Comparison of ENCODE assay signal across 8 cellular contexts in the genomic region with DNA sequence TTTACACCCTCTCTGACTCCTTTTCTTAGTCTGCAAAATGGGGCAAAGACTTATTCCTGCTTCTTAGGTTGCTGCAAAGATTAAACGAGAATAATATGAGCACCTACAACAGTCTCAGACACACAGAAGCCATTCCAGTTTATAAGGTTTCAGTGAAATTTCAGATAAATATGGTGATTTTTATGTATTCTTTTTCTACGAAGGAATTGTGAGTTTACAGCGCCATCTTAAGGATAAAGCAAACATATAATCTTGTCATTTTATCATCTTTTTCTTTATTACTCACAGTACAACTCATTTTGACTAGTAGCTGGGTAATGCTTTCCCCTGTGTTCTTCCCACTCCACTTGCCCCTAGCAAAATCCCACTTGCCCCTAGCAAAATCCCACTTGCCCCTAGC. TPM values are rescaled to one million over a fixed set of nuclear protein-coding genes. Genes with fewer than 3 reads are reported as not detected.
DNase-seq lines count a peak whose midpoint lies in the region; ATAC-seq, FAIRE-seq and TF ChIP-seq lines count a peak whose summit lies in the region.

No MANE protein-coding gene starts in this region.

- no peak for TF ChIP-seq RAD21 in HepG2 (CRISPR knock-in tag; IDR thresholded peaks at IDR 0.05)

- in situ Hi-C loops in HepG2 (cut with HindIII; ENCODE audit: extremely low pct_ligation_motif_present, low pct_unique_long_range_greater_than_20kb), result no loop called here

- H3K27ac ChIP-seq in HepG2 (ENCODE audit: extremely low read length, insufficient read depth, low read length) (no peak overlapping the region), right lobe of liver (no peak overlapping the region)

- peaks cover 13% of the 10 kb centered on the region; the same call in 1 of the 2 replicates for H3K4me1 ChIP-seq in HepG2 (ENCODE audit: insufficient read depth, low read length)
- H3K4me1 ChIP-seq in right lobe of liver, result peaks cover 0 to 13% (median 0%) of the 10 kb centered on the region in 4 donors

- peak; percentile 47 for TF ChIP-seq CTCF in HepG2 (CRISPR knock-in tag; IDR thresholded peaks at IDR 0.05)
- peak in 1 of 4 donors; percentile 19 for TF ChIP-seq CTCF in right lobe of liver (IDR thresholded peaks at IDR 0.05)
- TF ChIP-seq CTCF in glutamatergic neuron (IDR thresholded peaks at IDR 0.05; ENCODE audit: partially characterized antibody, unreplicated experiment), result peak; percentile 12

- TF ChIP-seq EP300 in HepG2 (IDR thresholded peaks at IDR 0.05; ENCODE audit: low read depth in 2 of 2, low read length in 2 of 2) (no peak), HepG2 (CRISPR knock-in tag; IDR thresholded peaks at IDR 0.05; ENCODE audit: borderline replicate concordance) (no peak)

- no peaks in the 10 kb centered on the region for H4K20me1 ChIP-seq in HepG2 (ENCODE audit: insufficient read depth, low read length)

- DNase-seq in HepG2 (ENCODE audit: low spot score), result no peak
- DNase-seq in right lobe of liver, result no peak
- DNase-seq in RPMI7951 (ENCODE audit: low read depth), result peak; percentile 23
- DNase-seq in glutamatergic neuron, result no peak
- no peak for DNase-seq in NCI-H1436 (lab: John Stamatoyannopoulos, UW)
- DNase-seq in left colon, result no peak

- no TSS peak for BruUV-seq in HepG2 (replicated peaks; lab: Mats Ljungman, UMichigan)

- CTCF ChIA-PET in HepG2 (lab: Yijun Ruan, JAX; ENCODE audit: low intra/inter-chr PET ratio, low total read pairs), result interaction anchor here (1.1 kb wide), 1 partner anchor 258 kb away, joined by 3 read pairs; no protein-coding TSS in a partner anchor

- no peaks in the 10 kb centered on the region for H3K9me3 ChIP-seq in HepG2 (ENCODE audit: low read length)
- H3K9me3 ChIP-seq in right lobe of liver, result no peaks in the 10 kb centered on the region

- POLR2A ChIA-PET in HepG2 (lab: Yijun Ruan, JAX), result no interaction called here

- TF ChIP-seq POLR2A in HepG2 (IDR thresholded peaks at IDR 0.05; ENCODE audit: insufficient read depth in 1 of 2, low read depth in 2 of 2, low read length in 2 of 2), result no peak
- no peak for TF ChIP-seq POLR2A in right lobe of liver (IDR thresholded peaks at IDR 0.05)

- ATAC-seq in HepG2 (no peak), right lobe of liver (no peak), left colon (no peak), GM19455 (IDR thresholded peaks at IDR 0.05; ENCODE audit: unreplicated experiment) (no peak), HG02970 (IDR thresholded peaks at IDR 0.05; ENCODE audit: low FRiP score, unreplicated experiment) (no peak)

- H3K9me3 Mint-ChIP-seq in glutamatergic neuron (ENCODE audit: unreplicated experiment), result peaks cover 2% of the 10 kb centered on the region

- H3K36me3 ChIP-seq in HepG2 (replicated peaks in 1 of 2; ENCODE audit: control insufficient read depth in 1 of 2, insufficient read depth in 2 of 2, low read length in 2 of 2) (no peaks in the 10 kb centered on the region), right lobe of liver (no peaks in the 10 kb centered on the region)

- H3K27me3 ChIP-seq in HepG2 (ENCODE audit: control insufficient read depth in 1 of 2, insufficient read depth in 2 of 2, low read length in 2 of 2), result no peaks in the 10 kb centered on the region
- no peaks in the 10 kb centered on the region for H3K27me3 ChIP-seq in right lobe of liver

- no peak overlapping the region for H3K9ac ChIP-seq in HepG2 (ENCODE audit: insufficient read depth, low read depth, low read length)

- H3K4me1 Mint-ChIP-seq in glutamatergic neuron (ENCODE audit: low read depth, unreplicated experiment), result peaks cover 4% of the 10 kb centered on the region

- no peak overlapping the region for H3K4me3 ChIP-seq in HepG2 (replicated peaks in 1 of 3; ENCODE audit: insufficient read depth in 1 of 3, low read depth in 2 of 3, low read length in 3 of 3)
- no peak overlapping the region for H3K4me3 ChIP-seq in right lobe of liver

- no peak overlapping the region for H3K27ac Mint-ChIP-seq in glutamatergic neuron (ENCODE audit: unreplicated experiment)

- peaks cover 6% of the 10 kb centered on the region for H3K27me3 Mint-ChIP-seq in glutamatergic neuron (ENCODE audit: unreplicated experiment)

- FAIRE-seq in HepG2 (lab: Jason Lieb, UNC), result no peak

- no peaks in the 10 kb centered on the region for H3K79me2 ChIP-seq in HepG2 (ENCODE audit: insufficient read depth, low read length)

- intact Hi-C loops in HepG2 (cut with micrococcal nuclease; ENCODE audit: unreplicated experiment) (loop anchor here (1.0 to 5.0 kb wide), 2 partner anchors 117 to 257 kb away; no protein-coding TSS in a partner anchor), right lobe of liver (cut with DNase I) (no loop called here), left colon (cut with DNase I, micrococcal nuclease) (no loop called here)

- H3K4me2 ChIP-seq in HepG2 (ENCODE audit: low read depth, low read length), result no peak overlapping the region

- peaks cover 7% of the 10 kb centered on the region for H3K36me3 Mint-ChIP-seq in glutamatergic neuron (ENCODE audit: unreplicated experiment)

- 91% methylated on average over 3 of the region's 3 CpGs for WGBS in HepG2 (ENCODE audit: low lambda C conversion rate)
- WGBS in right lobe of liver (ENCODE audit: insufficient coverage, low coverage, low lambda C conversion rate, missing lambda C conversion rate), result 59% methylated on average over 3 of the region's 3 CpGs

- H2AFZ ChIP-seq in HepG2 (ENCODE audit: low read length), result no peak overlapping the region

- H3K4me3 Mint-ChIP-seq in glutamatergic neuron (ENCODE audit: unreplicated experiment), result no peak overlapping the region

TF ChIP-seq in HepG2, 621 proteins besides CTCF, POLR2A, EP300 and RAD21:
- TF ChIP-seq STAG1 (CRISPR knock-in tag; IDR thresholded peaks at IDR 0.05) (peak; percentile 56), YEATS4 (CRISPR knock-in tag; IDR thresholded peaks at IDR 0.05; ENCODE audit: borderline replicate concordance) (no peak)
TF ChIP-seq in HepG2: peak in this region for 1.

RNA-seq across cellular contexts. Expression of a gene that starts 29.2 kb away (rescaled TPM):
- total RNA-seq in HepG2 (2016; rRNA removed; fragmentation: Illumina TruSeq; extraction: Trizol) (26.7 and 29.4 TPM in 2 replicates), right lobe of liver (10 to 100 TPM; 10.6 to 13.9 (median 13.0) TPM), glutamatergic neuron (ENCODE audit: unreplicated experiment) (16.5 TPM), left colon (10 to 100 TPM; 29.0 to 36.7 TPM)
- 3.0 and 7.2 TPM in 2 replicates for total RNA-seq in HepG2 (2016; cell fraction: cytosol; rRNA removed; fragmentation: Illumina TruSeq; extraction: Trizol; ENCODE audit: low read depth)
- 23.0 and 30.7 TPM in 2 replicates for total RNA-seq in HepG2 (2016; cell fraction: insoluble cytoplasmic fraction; rRNA removed; fragmentation: Illumina TruSeq; extraction: Trizol)
- total RNA-seq in HepG2 (2016; cell fraction: membrane; rRNA removed; fragmentation: Illumina TruSeq; extraction: Trizol), result 5.1 and 5.8 TPM in 2 replicates
- total RNA-seq in HepG2 (2016; cell fraction: nucleus; rRNA removed; fragmentation: Illumina TruSeq; extraction: Trizol), result 32.5 and 53.1 TPM in 2 replicates
- 7.2 TPM in 2 replicates for polyA plus RNA-seq in HepG2 (2011; rRNA removed)
- 3.5 and 20.3 TPM in 2 replicates for polyA plus RNA-seq in HepG2 (2011; cell fraction: cytosol; rRNA removed)
- polyA plus RNA-seq in HepG2 (2011; cell fraction: nucleus; rRNA removed), result 5.7 and 30.0 TPM in 2 replicates
- polyA plus RNA-seq in HepG2 (2012), result 9.5 and 13.0 TPM in 2 replicates
- 0.41 and 0.53 TPM in 2 replicates for polyA plus RNA-seq in HepG2 (2016; cell fraction: cytosol; fragmentation: Illumina TruSeq; extraction: Trizol; ENCODE audit: low read depth)
- polyA plus RNA-seq in HepG2 (2016; cell fraction: insoluble cytoplasmic fraction; fragmentation: Illumina TruSeq; extraction: Trizol; ENCODE audit: low read depth), result 20.4 and 21.3 TPM in 2 replicates
- polyA plus RNA-seq in HepG2 (2016; cell fraction: membrane; fragmentation: Illumina TruSeq; extraction: Trizol; ENCODE audit: low read depth), result 1.4 and 1.8 TPM in 2 replicates
- polyA plus RNA-seq in HepG2 (2016; cell fraction: nucleus; fragmentation: Illumina TruSeq; extraction: Trizol; ENCODE audit: insufficient read depth, low read depth), result 32.7 and 38.2 TPM in 2 replicates
- 2.9 and 5.1 TPM in 2 replicates for polyA minus RNA-seq in HepG2 (2011; rRNA and poly(A)+ RNA removed; ENCODE audit: low replicate concordance)
- 8.5 and 9.0 TPM in 2 replicates for polyA minus RNA-seq in HepG2 (2011; cell fraction: cytosol; rRNA and poly(A)+ RNA removed)
- 50.0 and 64.8 TPM in 2 replicates for polyA minus RNA-seq in HepG2 (2011; cell fraction: nucleus; rRNA and poly(A)+ RNA removed)
- 19.1 and 23.9 TPM in 2 replicates for total RNA-seq in RPMI7951 (2014; rRNA removed; shearing (Covaris generic))
